Comparison of ENCODE assay signal across 8 cellular contexts in genomic region chr1:172727956-172728603, GRCh38.
DNase-seq lines count a peak whose midpoint lies in the region; ATAC-seq lines count a peak whose summit lies in the region.

No MANE protein-coding gene starts in this region.

- no peak overlapping the region for H3K4me3 Mint-ChIP-seq in CD8-positive, alpha-beta memory T cell
- no peak overlapping the region for H3K4me3 Mint-ChIP-seq in activated T-cell treated with anti-CD3 and anti-CD28 coated beads, Interleukin-2, amount 50 U/mL, for 72 hours

- no peaks in the 10 kb centered on the region for H3K36me3 ChIP-seq in CD8-positive, alpha-beta memory T cell (ENCODE audit: insufficient read depth, low read length)

- peaks cover 0 to 24% (median 0%) of the 10 kb centered on the region in 3 donors for H3K36me3 Mint-ChIP-seq in CD8-positive, alpha-beta memory T cell
- H3K36me3 Mint-ChIP-seq in activated T-cell treated with anti-CD3 and anti-CD28 coated beads, Interleukin-2, amount 50 U/mL, for 72 hours (ENCODE audit: insufficient read depth in 2 of 2) = peaks cover 5 to 11% of the 10 kb centered on the region in 2 donors

- no peak overlapping the region for H3K4me3 ChIP-seq in CD8-positive, alpha-beta memory T cell (ENCODE audit: low read length)

- POLR2A ChIA-PET in CD8-positive, alpha-beta memory T cell (lab: Charles Lee) = no interaction called here

- no peak overlapping the region for H3K27ac ChIP-seq in CD8-positive, alpha-beta memory T cell (ENCODE audit: low read depth, low read length)

- H3K27ac Mint-ChIP-seq in CD8-positive, alpha-beta memory T cell = peak overlapping the region in 2 of 8 donors; percentile 3 to 27
- no peak overlapping the region for H3K27ac Mint-ChIP-seq in activated T-cell treated with anti-CD3 and anti-CD28 coated beads, Interleukin-2, amount 50 U/mL, for 72 hours

- CTCF ChIA-PET in CD8-positive, alpha-beta memory T cell (lab: Charles Lee) = interaction anchor here (0.8 to 2.8 kb wide), 11 partner anchors 8 to 278 kb away, joined by 3 to 12 read pairs (median 5); partner anchors contain the start of gene FASLG

- H3K27me3 Mint-ChIP-seq in CD8-positive, alpha-beta memory T cell = peaks cover 0 to 3% of the 10 kb centered on the region in 2 donors
- H3K27me3 Mint-ChIP-seq in activated T-cell treated with anti-CD3 and anti-CD28 coated beads, Interleukin-2, amount 50 U/mL, for 72 hours (ENCODE audit: low read depth) = peaks cover 7% of the 10 kb centered on the region

- peaks cover 24 to 45% (median 29%) of the 10 kb centered on the region in 3 donors for H3K4me1 Mint-ChIP-seq in CD8-positive, alpha-beta memory T cell
- H3K4me1 Mint-ChIP-seq in activated T-cell treated with anti-CD3 and anti-CD28 coated beads, Interleukin-2, amount 50 U/mL, for 72 hours (ENCODE audit: low read depth) = peaks cover 27% of the 10 kb centered on the region

- DNase-seq in CD8-positive, alpha-beta memory T cell = peak in 4 of 5 donors; percentile 26 to 57 (median 40)
- DNase-seq in NCI-H460 (ENCODE audit: extremely low read depth, low read depth) (peak; percentile 48), kidney tubule cell (ENCODE audit: low spot score) (peak; percentile 63), NCI-H2196 (lab: John Stamatoyannopoulos, UW; ENCODE audit: unreplicated experiment) (no peak), cortex of kidney (lab: John Stamatoyannopoulos, UW) (no peak)
- peak; percentile 44 to 51 for DNase-seq in activated T-cell treated with anti-CD3 and anti-CD28 coated beads, Interleukin-2, amount 50 U/mL, for 72 hours

- no peaks in the 10 kb centered on the region for H3K27me3 ChIP-seq in CD8-positive, alpha-beta memory T cell (ENCODE audit: insufficient read depth, low read length, poor library complexity, severe bottlenecking)

- H3K9me3 ChIP-seq in CD8-positive, alpha-beta memory T cell (ENCODE audit: low read length) = peaks cover 4% of the 10 kb centered on the region

- no peaks in the 10 kb centered on the region for H3K4me1 ChIP-seq in CD8-positive, alpha-beta memory T cell (ENCODE audit: insufficient read depth, low read length)

- H3K9me3 Mint-ChIP-seq in CD8-positive, alpha-beta memory T cell = peaks cover 0 to 13% (median 6%) of the 10 kb centered on the region in 5 donors
- peaks cover 8% of the 10 kb centered on the region in 2 donors for H3K9me3 Mint-ChIP-seq in activated T-cell treated with anti-CD3 and anti-CD28 coated beads, Interleukin-2, amount 50 U/mL, for 72 hours

- ATAC-seq in GM19463 (IDR thresholded peaks at IDR 0.05; ENCODE audit: unreplicated experiment) = peak; percentile 33
- peak; percentile 83 to 88 for ATAC-seq in activated T-cell treated with anti-CD3 and anti-CD28 coated beads, Interleukin-2, amount 50 U/mL, for 72 hours (replicated peaks in 1 of 2)
- no peak for ATAC-seq in GM21723 (IDR thresholded peaks at IDR 0.05; ENCODE audit: unreplicated experiment)

Comparison
In these comparisons a context has a peak if more than half of its experiments do, and no peak if none do; other contexts are left out.
1. DNase-seq: peak in CD8-positive, alpha-beta memory T cell (4 of 5), NCI-H460 (single experiment), activated T-cell treated with anti-CD3 and anti-CD28 coated beads, Interleukin-2, amount 50 U/mL, for 72 hours (2 of 2) and kidney tubule cell (single experiment); none in NCI-H2196 (single experiment) and cortex of kidney (single experiment).